Comparison of ENCODE assay signal across 1 cellular context in genomic region chr11:119087747-119088241, GRCh38.
TF ChIP-seq lines count a peak whose summit lies in the region.

No MANE protein-coding gene starts in this region.

TF ChIP-seq in K562, 482 proteins besides CTCF, POLR2A, EP300 and RAD21 (continued from another document and continues in another):
- TF ChIP-seq, protein P1, sequence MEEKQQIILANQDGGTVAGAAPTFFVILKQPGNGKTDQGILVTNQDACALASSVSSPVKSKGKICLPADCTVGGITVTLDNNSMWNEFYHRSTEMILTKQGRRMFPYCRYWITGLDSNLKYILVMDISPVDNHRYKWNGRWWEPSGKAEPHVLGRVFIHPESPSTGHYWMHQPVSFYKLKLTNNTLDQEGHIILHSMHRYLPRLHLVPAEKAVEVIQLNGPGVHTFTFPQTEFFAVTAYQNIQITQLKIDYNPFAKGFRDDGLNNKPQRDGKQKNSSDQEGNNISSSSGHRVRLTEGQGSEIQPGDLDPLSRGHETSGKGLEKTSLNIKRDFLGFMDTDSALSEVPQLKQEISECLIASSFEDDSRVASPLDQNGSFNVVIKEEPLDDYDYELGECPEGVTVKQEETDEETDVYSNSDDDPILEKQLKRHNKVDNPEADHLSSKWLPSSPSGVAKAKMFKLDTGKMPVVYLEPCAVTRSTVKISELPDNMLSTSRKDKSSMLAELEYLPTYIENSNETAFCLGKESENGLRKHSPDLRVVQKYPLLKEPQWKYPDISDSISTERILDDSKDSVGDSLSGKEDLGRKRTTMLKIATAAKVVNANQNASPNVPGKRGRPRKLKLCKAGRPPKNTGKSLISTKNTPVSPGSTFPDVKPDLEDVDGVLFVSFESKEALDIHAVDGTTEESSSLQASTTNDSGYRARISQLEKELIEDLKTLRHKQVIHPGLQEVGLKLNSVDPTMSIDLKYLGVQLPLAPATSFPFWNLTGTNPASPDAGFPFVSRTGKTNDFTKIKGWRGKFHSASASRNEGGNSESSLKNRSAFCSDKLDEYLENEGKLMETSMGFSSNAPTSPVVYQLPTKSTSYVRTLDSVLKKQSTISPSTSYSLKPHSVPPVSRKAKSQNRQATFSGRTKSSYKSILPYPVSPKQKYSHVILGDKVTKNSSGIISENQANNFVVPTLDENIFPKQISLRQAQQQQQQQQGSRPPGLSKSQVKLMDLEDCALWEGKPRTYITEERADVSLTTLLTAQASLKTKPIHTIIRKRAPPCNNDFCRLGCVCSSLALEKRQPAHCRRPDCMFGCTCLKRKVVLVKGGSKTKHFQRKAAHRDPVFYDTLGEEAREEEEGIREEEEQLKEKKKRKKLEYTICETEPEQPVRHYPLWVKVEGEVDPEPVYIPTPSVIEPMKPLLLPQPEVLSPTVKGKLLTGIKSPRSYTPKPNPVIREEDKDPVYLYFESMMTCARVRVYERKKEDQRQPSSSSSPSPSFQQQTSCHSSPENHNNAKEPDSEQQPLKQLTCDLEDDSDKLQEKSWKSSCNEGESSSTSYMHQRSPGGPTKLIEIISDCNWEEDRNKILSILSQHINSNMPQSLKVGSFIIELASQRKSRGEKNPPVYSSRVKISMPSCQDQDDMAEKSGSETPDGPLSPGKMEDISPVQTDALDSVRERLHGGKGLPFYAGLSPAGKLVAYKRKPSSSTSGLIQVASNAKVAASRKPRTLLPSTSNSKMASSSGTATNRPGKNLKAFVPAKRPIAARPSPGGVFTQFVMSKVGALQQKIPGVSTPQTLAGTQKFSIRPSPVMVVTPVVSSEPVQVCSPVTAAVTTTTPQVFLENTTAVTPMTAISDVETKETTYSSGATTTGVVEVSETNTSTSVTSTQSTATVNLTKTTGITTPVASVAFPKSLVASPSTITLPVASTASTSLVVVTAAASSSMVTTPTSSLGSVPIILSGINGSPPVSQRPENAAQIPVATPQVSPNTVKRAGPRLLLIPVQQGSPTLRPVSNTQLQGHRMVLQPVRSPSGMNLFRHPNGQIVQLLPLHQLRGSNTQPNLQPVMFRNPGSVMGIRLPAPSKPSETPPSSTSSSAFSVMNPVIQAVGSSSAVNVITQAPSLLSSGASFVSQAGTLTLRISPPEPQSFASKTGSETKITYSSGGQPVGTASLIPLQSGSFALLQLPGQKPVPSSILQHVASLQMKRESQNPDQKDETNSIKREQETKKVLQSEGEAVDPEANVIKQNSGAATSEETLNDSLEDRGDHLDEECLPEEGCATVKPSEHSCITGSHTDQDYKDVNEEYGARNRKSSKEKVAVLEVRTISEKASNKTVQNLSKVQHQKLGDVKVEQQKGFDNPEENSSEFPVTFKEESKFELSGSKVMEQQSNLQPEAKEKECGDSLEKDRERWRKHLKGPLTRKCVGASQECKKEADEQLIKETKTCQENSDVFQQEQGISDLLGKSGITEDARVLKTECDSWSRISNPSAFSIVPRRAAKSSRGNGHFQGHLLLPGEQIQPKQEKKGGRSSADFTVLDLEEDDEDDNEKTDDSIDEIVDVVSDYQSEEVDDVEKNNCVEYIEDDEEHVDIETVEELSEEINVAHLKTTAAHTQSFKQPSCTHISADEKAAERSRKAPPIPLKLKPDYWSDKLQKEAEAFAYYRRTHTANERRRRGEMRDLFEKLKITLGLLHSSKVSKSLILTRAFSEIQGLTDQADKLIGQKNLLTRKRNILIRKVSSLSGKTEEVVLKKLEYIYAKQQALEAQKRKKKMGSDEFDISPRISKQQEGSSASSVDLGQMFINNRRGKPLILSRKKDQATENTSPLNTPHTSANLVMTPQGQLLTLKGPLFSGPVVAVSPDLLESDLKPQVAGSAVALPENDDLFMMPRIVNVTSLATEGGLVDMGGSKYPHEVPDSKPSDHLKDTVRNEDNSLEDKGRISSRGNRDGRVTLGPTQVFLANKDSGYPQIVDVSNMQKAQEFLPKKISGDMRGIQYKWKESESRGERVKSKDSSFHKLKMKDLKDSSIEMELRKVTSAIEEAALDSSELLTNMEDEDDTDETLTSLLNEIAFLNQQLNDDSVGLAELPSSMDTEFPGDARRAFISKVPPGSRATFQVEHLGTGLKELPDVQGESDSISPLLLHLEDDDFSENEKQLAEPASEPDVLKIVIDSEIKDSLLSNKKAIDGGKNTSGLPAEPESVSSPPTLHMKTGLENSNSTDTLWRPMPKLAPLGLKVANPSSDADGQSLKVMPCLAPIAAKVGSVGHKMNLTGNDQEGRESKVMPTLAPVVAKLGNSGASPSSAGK (IDR thresholded peaks at IDR 0.05), result no peak; the same call in 1 of the 2 replicates
- TF ChIP-seq NR1H2 (CRISPR knock-in tag; IDR thresholded peaks at IDR 0.05) (no peak), HNRNPUL1 (IDR thresholded peaks at IDR 0.05; ENCODE audit: low read length) (no peak), EGR1 (conservative IDR thresholded peaks at IDR 0.05) (peak; percentile 56; the same call in 1 of the 2 replicates), SREBF1 (IDR thresholded peaks at IDR 0.05; ENCODE audit: borderline replicate concordance, low read depth, low read length) (no peak), YY1 (IDR thresholded peaks at IDR 0.05; ENCODE audit: borderline replicate concordance in 1 of 3, control insufficient read depth in 1 of 3, extremely low read depth in 1 of 3, insufficient read depth in 3 of 3, insufficient read length in 1 of 3, insufficient replicate concordance in 2 of 3, low read depth in 1 of 3, low read length in 2 of 3) (peak in 2 of 3 experiments; percentile 6 to 15), EP400 (IDR thresholded peaks at IDR 0.05) (peak; percentile 69), NR2C1 (IDR thresholded peaks at IDR 0.05) (0 out of 2 replicates have a peak, but pooled peaks have one; percentile 47), NR2C1 (tag; IDR thresholded peaks at IDR 0.05) (peak; percentile 60), ZKSCAN3 (CRISPR knock-in tag; IDR thresholded peaks at IDR 0.05) (no peak), MNT (conservative IDR thresholded peaks at IDR 0.05) (peak; percentile 70 to 83), TBP (optimal IDR thresholded peaks at IDR 0.05; ENCODE audit: low read depth, low read length) (no peak), HOXB6 (CRISPR knock-in tag; IDR thresholded peaks at IDR 0.05; ENCODE audit: borderline replicate concordance) (no peak), TBL1XR1 (IDR thresholded peaks at IDR 0.05; ENCODE audit: low read length in 2 of 2) (peak; percentile 91; a peak in 3 of 4 replicates), HDAC8 (tag; IDR thresholded peaks at IDR 0.05) (no peak), BRF1 (IDR thresholded peaks at IDR 0.05; ENCODE audit: borderline replicate concordance, extremely low read depth, insufficient read length) (no peak), ARID2 (IDR thresholded peaks at IDR 0.05) (no peak), ZFP30 (CRISPR knock-in tag; IDR thresholded peaks at IDR 0.05; ENCODE audit: borderline replicate concordance) (no peak), ZNF592 (IDR thresholded peaks at IDR 0.05) (peak; percentile 96), CREB5 (CRISPR knock-in tag; IDR thresholded peaks at IDR 0.05) (no peak), ZNF696 (CRISPR knock-in tag; conservative IDR thresholded peaks at IDR 0.05) (no peak), TCFL5 (CRISPR knock-in tag; conservative IDR thresholded peaks at IDR 0.05) (no peak), SIN3A (IDR thresholded peaks at IDR 0.05; ENCODE audit: borderline replicate concordance in 2 of 2, control insufficient read depth in 1 of 2, low read depth in 2 of 2, low read length in 2 of 2) (peak in 1 of 2 experiments; percentile 94; a peak in 3 of 4 replicates), ZNF511 (CRISPR knock-in tag; IDR thresholded peaks at IDR 0.05) (no peak), MECOM (CRISPR knock-in tag; IDR thresholded peaks at IDR 0.05) (peak; percentile 62; the same call in 1 of the 2 replicates), EWSR1 (IDR thresholded peaks at IDR 0.05; ENCODE audit: borderline replicate concordance, low read depth, partially characterized antibody) (no peak), NUFIP1 (IDR thresholded peaks at IDR 0.05; ENCODE audit: partially characterized antibody) (peak; percentile 62), ZNF707 (CRISPR knock-in tag; conservative IDR thresholded peaks at IDR 0.05) (no peak), TCF15 (CRISPR knock-in tag; IDR thresholded peaks at IDR 0.05) (no peak), CBFA2T3 (IDR thresholded peaks at IDR 0.05) (peak; percentile 99)
- TF ChIP-seq, protein P2, sequence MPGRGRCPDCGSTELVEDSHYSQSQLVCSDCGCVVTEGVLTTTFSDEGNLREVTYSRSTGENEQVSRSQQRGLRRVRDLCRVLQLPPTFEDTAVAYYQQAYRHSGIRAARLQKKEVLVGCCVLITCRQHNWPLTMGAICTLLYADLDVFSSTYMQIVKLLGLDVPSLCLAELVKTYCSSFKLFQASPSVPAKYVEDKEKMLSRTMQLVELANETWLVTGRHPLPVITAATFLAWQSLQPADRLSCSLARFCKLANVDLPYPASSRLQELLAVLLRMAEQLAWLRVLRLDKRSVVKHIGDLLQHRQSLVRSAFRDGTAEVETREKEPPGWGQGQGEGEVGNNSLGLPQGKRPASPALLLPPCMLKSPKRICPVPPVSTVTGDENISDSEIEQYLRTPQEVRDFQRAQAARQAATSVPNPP (IDR thresholded peaks at IDR 0.05; ENCODE audit: borderline replicate concordance, insufficient read depth, insufficient read length), result no peak
- TF ChIP-seq, protein P3, sequence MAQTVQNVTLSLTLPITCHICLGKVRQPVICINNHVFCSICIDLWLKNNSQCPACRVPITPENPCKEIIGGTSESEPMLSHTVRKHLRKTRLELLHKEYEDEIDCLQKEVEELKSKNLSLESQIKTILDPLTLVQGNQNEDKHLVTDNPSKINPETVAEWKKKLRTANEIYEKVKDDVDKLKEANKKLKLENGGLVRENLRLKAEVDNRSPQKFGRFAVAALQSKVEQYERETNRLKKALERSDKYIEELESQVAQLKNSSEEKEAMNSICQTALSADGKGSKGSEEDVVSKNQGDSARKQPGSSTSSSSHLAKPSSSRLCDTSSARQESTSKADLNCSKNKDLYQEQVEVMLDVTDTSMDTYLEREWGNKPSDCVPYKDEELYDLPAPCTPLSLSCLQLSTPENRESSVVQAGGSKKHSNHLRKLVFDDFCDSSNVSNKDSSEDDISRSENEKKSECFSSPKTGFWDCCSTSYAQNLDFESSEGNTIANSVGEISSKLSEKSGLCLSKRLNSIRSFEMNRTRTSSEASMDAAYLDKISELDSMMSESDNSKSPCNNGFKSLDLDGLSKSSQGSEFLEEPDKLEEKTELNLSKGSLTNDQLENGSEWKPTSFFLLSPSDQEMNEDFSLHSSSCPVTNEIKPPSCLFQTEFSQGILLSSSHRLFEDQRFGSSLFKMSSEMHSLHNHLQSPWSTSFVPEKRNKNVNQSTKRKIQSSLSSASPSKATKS (CRISPR knock-in tag; IDR thresholded peaks at IDR 0.05), result no peak
- TF ChIP-seq, protein P4, sequence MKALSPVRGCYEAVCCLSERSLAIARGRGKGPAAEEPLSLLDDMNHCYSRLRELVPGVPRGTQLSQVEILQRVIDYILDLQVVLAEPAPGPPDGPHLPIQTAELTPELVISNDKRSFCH (CRISPR knock-in tag; IDR thresholded peaks at IDR 0.05), result no peak
- TF ChIP-seq, protein P4 (tag; IDR thresholded peaks at IDR 0.05), result peak; percentile 48; the same call in 1 of the 2 replicates
